ENCODE assay signal across 9 cellular contexts in the genomic region with DNA sequence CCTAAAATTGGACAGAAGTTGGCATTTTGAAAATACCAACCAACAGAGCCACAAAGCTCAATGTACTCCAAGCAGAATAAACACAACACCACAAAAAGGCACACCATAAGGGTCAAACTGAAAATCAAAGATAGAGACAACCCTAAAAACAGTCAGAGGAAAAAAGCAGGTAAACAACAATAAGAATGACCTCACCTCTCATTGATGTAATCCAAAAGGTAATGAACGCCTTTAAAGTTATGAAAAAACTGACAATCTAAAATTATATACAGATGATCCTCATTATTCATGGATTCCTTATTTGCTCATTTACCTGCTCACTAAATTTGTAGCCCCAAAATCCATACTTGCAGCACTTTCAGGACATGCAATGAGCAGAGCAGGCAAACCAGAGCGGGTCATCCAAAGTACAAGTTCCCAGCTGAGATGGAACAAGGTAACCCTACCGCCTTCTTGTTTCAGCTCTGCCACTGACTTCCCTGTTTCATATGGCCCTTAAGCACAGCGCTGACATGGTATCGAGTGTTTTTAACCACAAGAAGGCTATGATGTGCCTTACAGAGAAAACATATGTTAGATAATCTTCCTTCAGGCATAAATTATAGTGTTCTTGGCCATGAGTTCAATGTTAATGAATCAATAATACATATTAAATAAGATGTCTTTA.
DNase-seq lines count a peak whose midpoint lies in the region; ATAC-seq lines count a peak whose summit lies in the region.
"Had no signal": no experiment of that assay in that cellular context is flagged by ENCODE, and none has a peak within 500 bp of the region (broad histone marks: within the 10 kb centered on the region; RNA-seq: fewer than 3 reads in every experiment).

No MANE protein-coding gene starts in this region.

- peak; percentile 92 for ATAC-seq in GM18867 (IDR thresholded peaks at IDR 0.05; ENCODE audit: unreplicated experiment)
- peak; percentile 98 for ATAC-seq in GM21717 (IDR thresholded peaks at IDR 0.05; ENCODE audit: unreplicated experiment)
- ATAC-seq in HG03558 (IDR thresholded peaks at IDR 0.05; ENCODE audit: extremely low read depth, unreplicated experiment), result peak; percentile 94
- ATAC-seq: HCT116 had no signal

- peak; percentile 13 for DNase-seq in germinal center (ENCODE audit: low spot score)
- no peak for DNase-seq in T-helper 1 cell
- no peak for DNase-seq in T1000 (lab: John Stamatoyannopoulos, UW)
- no peak for DNase-seq in COLO668 (lab: John Stamatoyannopoulos, UW; ENCODE audit: unreplicated experiment)
- DNase-seq: stimulated activated CD8-positive, alpha-beta memory T cell treated with anti-CD3 and anti-CD28 coated beads, Interleukin-4, amount 100 ng/mL, for 48 hours had no signal
